ENCODE assay signal across 24 cellular contexts in genomic region chr1:65489481-65489880, GRCh38.
DNase-seq lines count a peak whose midpoint lies in the region; ATAC-seq, FAIRE-seq and TF ChIP-seq lines count a peak whose summit lies in the region.
"Had no signal": no experiment of that assay in that cellular context is flagged by ENCODE, and none has a peak within 500 bp of the region (broad histone marks: within the 10 kb centered on the region; RNA-seq: fewer than 3 reads in every experiment).

No MANE protein-coding gene starts in this region.

- BruUV-seq in MCF 10A (replicated peaks; lab: Mats Ljungman, UMichigan) = no TSS peak

- H3K4me3 Mint-ChIP-seq in MCF 10A (ENCODE audit: unreplicated experiment) (no peak overlapping the region), osteocyte (ENCODE audit: unreplicated experiment) (no peak overlapping the region)
- H3K4me3 Mint-ChIP-seq in activated naive CD8-positive, alpha-beta T cell treated with anti-CD3 and anti-CD28 coated beads for 36 hours = no peak overlapping the region
- no peak overlapping the region for H3K4me3 Mint-ChIP-seq in CD4-positive, alpha-beta T cell
- H3K4me3 Mint-ChIP-seq: CD14-positive monocyte; CD4-positive, alpha-beta memory T cell; GM23338; HFFc6 had no signal

- TF ChIP-seq POLR2A in breast epithelium (IDR thresholded peaks at IDR 0.05) (no peak), H54 (IDR thresholded peaks at IDR 0.05; ENCODE audit: low read depth, low read length) (no peak)

- no peak for TF ChIP-seq CTCF in MCF 10A (IDR thresholded peaks at IDR 0.05; ENCODE audit: unreplicated experiment)
- no peak for TF ChIP-seq CTCF in breast epithelium (IDR thresholded peaks at IDR 0.05)
- TF ChIP-seq CTCF in osteocyte (IDR thresholded peaks at IDR 0.05) = no peak
- TF ChIP-seq CTCF in smooth muscle cell (IDR thresholded peaks at IDR 0.05; ENCODE audit: borderline replicate concordance, insufficient read depth, poor library complexity, severe bottlenecking) = no peak
- no peak for TF ChIP-seq CTCF in CD4-positive, alpha-beta T cell (IDR thresholded peaks at IDR 0.05)

- H3K36me3 ChIP-seq in breast epithelium (no peaks in the 10 kb centered on the region), smooth muscle cell (ENCODE audit: low read depth) (no peaks in the 10 kb centered on the region)
- H3K36me3 ChIP-seq: BE2C; BLaER1 treated with 17β-estradiol and CSF1 and Interleukin-3, amounts not matched to agents 10 nM and 100 nM; HAP-1 had no signal

- H3K4me1 Mint-ChIP-seq in MCF 10A (ENCODE audit: insufficient read depth, unreplicated experiment) = no peaks in the 10 kb centered on the region
- H3K4me1 Mint-ChIP-seq in osteocyte (ENCODE audit: unreplicated experiment) = peaks cover 43% of the 10 kb centered on the region
- H3K4me1 Mint-ChIP-seq in activated naive CD8-positive, alpha-beta T cell treated with anti-CD3 and anti-CD28 coated beads for 36 hours = no peaks in the 10 kb centered on the region
- H3K4me1 Mint-ChIP-seq in CD4-positive, alpha-beta T cell (ENCODE audit: low read depth) = no peaks in the 10 kb centered on the region
- H3K4me1 Mint-ChIP-seq: CD14-positive monocyte; CD4-positive, alpha-beta memory T cell; GM23338 had no signal

- H3K27me3 ChIP-seq in breast epithelium (no peaks in the 10 kb centered on the region), smooth muscle cell (ENCODE audit: low read depth) (no peaks in the 10 kb centered on the region)
- no peaks in the 10 kb centered on the region for H3K27me3 ChIP-seq in CD4-positive, alpha-beta T cell (ENCODE audit: control insufficient read depth, insufficient read depth, low read length)
- H3K27me3 ChIP-seq: BE2C; BLaER1 treated with 17β-estradiol and CSF1 and Interleukin-3, amounts not matched to agents 10 nM and 100 nM had no signal

- H3K9me3 ChIP-seq in breast epithelium (no peaks in the 10 kb centered on the region), smooth muscle cell (replicated peaks; ENCODE audit: low read depth) (no peaks in the 10 kb centered on the region)
- no peaks in the 10 kb centered on the region for H3K9me3 ChIP-seq in CD4-positive, alpha-beta T cell (ENCODE audit: control insufficient read depth, low read length)
- H3K9me3 ChIP-seq: BE2C; BLaER1 treated with 17β-estradiol and CSF1 and Interleukin-3, amounts not matched to agents 10 nM and 100 nM; HAP-1 had no signal

- H4K20me1 ChIP-seq in smooth muscle cell (ENCODE audit: low read depth) = no peaks in the 10 kb centered on the region
- H4K20me1 ChIP-seq: BLaER1 treated with 17β-estradiol and CSF1 and Interleukin-3, amounts not matched to agents 10 nM and 100 nM had no signal

- H3K9ac ChIP-seq in smooth muscle cell (ENCODE audit: low read depth) = no peak overlapping the region
- H3K9ac ChIP-seq: BLaER1 treated with 17β-estradiol and CSF1 and Interleukin-3, amounts not matched to agents 10 nM and 100 nM had no signal

- H3K27me3 Mint-ChIP-seq in MCF 10A (ENCODE audit: insufficient read depth, unreplicated experiment) (no peaks in the 10 kb centered on the region), osteocyte (ENCODE audit: unreplicated experiment) (no peaks in the 10 kb centered on the region)
- H3K27me3 Mint-ChIP-seq in activated naive CD8-positive, alpha-beta T cell treated with anti-CD3 and anti-CD28 coated beads for 36 hours = no peaks in the 10 kb centered on the region
- H3K27me3 Mint-ChIP-seq in CD4-positive, alpha-beta T cell = no peaks in the 10 kb centered on the region

- no peak overlapping the region for H3K27ac ChIP-seq in breast epithelium
- H3K27ac ChIP-seq in smooth muscle cell (ENCODE audit: low read depth) = peak overlapping the region; percentile 17
- no peak overlapping the region for H3K27ac ChIP-seq in CD4-positive, alpha-beta T cell (ENCODE audit: low read depth, low read length)
- H3K27ac ChIP-seq: 22Rv1; BLaER1 treated with 17β-estradiol and CSF1 and Interleukin-3, amounts not matched to agents 10 nM and 100 nM had no signal

- H3K27ac Mint-ChIP-seq in MCF 10A (ENCODE audit: low read depth, unreplicated experiment) (peak overlapping the region; percentile 29), osteocyte (ENCODE audit: unreplicated experiment) (peak overlapping the region; percentile 81)
- H3K27ac Mint-ChIP-seq in activated naive CD8-positive, alpha-beta T cell treated with anti-CD3 and anti-CD28 coated beads for 36 hours = no peak overlapping the region
- H3K27ac Mint-ChIP-seq in CD4-positive, alpha-beta T cell = no peak overlapping the region
- H3K27ac Mint-ChIP-seq: CD14-positive monocyte; CD4-positive, alpha-beta memory T cell; GM23338; HFFc6 had no signal

- no peaks in the 10 kb centered on the region for H3K4me1 ChIP-seq in breast epithelium
- H3K4me1 ChIP-seq in smooth muscle cell (ENCODE audit: low read depth) = no peaks in the 10 kb centered on the region
- H3K4me1 ChIP-seq: BE2C, HAP-1 had no signal

- ATAC-seq in CD4-positive, alpha-beta T cell (ENCODE audit: poor library complexity) = no peak
- ATAC-seq: GM23338 had no signal

- H3K79me2 ChIP-seq in smooth muscle cell (ENCODE audit: low read depth) = no peaks in the 10 kb centered on the region

- intact Hi-C loops in MCF 10A (cut with micrococcal nuclease) = no loop called here
- intact Hi-C loops in breast epithelium (cut with DNase I; ENCODE audit: low total_unique reads) = no loop called here
- intact Hi-C loops in CD4-positive, alpha-beta T cell (cut with DNase I, micrococcal nuclease) = no loop called here

- H3K4me3 ChIP-seq in breast epithelium (no peak overlapping the region), smooth muscle cell (no peak overlapping the region)
- H3K4me3 ChIP-seq: BLaER1 treated with 17β-estradiol and CSF1 and Interleukin-3, amounts not matched to agents 10 nM and 100 nM; GM23338; HAP-1 had no signal

- no peaks in the 10 kb centered on the region for H3K9me3 Mint-ChIP-seq in MCF 10A (ENCODE audit: unreplicated experiment)
- H3K9me3 Mint-ChIP-seq in osteocyte (ENCODE audit: unreplicated experiment) = no peaks in the 10 kb centered on the region
- H3K9me3 Mint-ChIP-seq in activated naive CD8-positive, alpha-beta T cell treated with anti-CD3 and anti-CD28 coated beads for 36 hours = no peaks in the 10 kb centered on the region
- H3K9me3 Mint-ChIP-seq in CD4-positive, alpha-beta T cell = no peaks in the 10 kb centered on the region
- H3K9me3 Mint-ChIP-seq: GM23338, HFFc6 had no signal

- no peak for FAIRE-seq in H54 (lab: Jason Lieb, UNC)
- FAIRE-seq: A204.1, GM12891, GM18507 had no signal

- POLR2A ChIA-PET in MCF 10A (lab: Yijun Ruan, JAX) = no interaction called here
- POLR2A ChIA-PET in CD4-positive, alpha-beta T cell (lab: Charles Lee) = interaction anchor here (1.0 kb wide), 1 partner anchor 14 kb away, joined by 3 read pairs; no protein-coding TSS in a partner anchor

- H3K36me3 Mint-ChIP-seq in MCF 10A (ENCODE audit: insufficient read depth, unreplicated experiment) (no peaks in the 10 kb centered on the region), osteocyte (ENCODE audit: unreplicated experiment) (no peaks in the 10 kb centered on the region)
- H3K36me3 Mint-ChIP-seq in activated naive CD8-positive, alpha-beta T cell treated with anti-CD3 and anti-CD28 coated beads for 36 hours = no peaks in the 10 kb centered on the region
- H3K36me3 Mint-ChIP-seq in CD4-positive, alpha-beta T cell (ENCODE audit: low read depth) = no peaks in the 10 kb centered on the region
- H3K36me3 Mint-ChIP-seq: CD14-positive monocyte had no signal

- H2AFZ ChIP-seq in smooth muscle cell (ENCODE audit: low read depth) = no peak overlapping the region
- H2AFZ ChIP-seq: GM23338 had no signal

- H3K4me2 ChIP-seq in smooth muscle cell = peak overlapping the region; percentile 18
- H3K4me2 ChIP-seq: BLaER1 treated with 17β-estradiol and CSF1 and Interleukin-3, amounts not matched to agents 10 nM and 100 nM; GM23338 had no signal

- DNase-seq in MCF 10A (ENCODE audit: unreplicated experiment) = no peak
- DNase-seq in breast epithelium (ENCODE audit: low spot score in 2 of 2) = no peak
- DNase-seq in osteocyte (ENCODE audit: extremely low spot score, unreplicated experiment) = no peak
- DNase-seq in smooth muscle cell (lab: John Stamatoyannopoulos, UW; ENCODE audit: unreplicated experiment) = no peak
- DNase-seq in H54 (ENCODE audit: insufficient read length, low spot score) = no peak
- DNase-seq in activated naive CD8-positive, alpha-beta T cell treated with anti-CD3 and anti-CD28 coated beads for 36 hours = no peak
- no peak for DNase-seq in CD4-positive, alpha-beta T cell
- DNase-seq: AML-193; BE2C; Calu3; CD4-positive, alpha-beta memory T cell; COR-L47; DMS53; DMS79 treated with DMSO at 0.1 percent for 48 hours; GF-D8; HFFc6 had no signal

- H3F3A ChIP-seq in smooth muscle cell (ENCODE audit: low read depth) = no peaks in the 10 kb centered on the region

- CTCF ChIA-PET in MCF 10A (lab: Yijun Ruan, JAX) = interaction anchor here (0.6 kb wide), 1 partner anchor 253 kb away, joined by 3 read pairs; no protein-coding TSS in a partner anchor
- CTCF ChIA-PET in CD4-positive, alpha-beta T cell (lab: Charles Lee) = no interaction called here

Comparison
In these comparisons a context has a peak if more than half of its experiments do, and no peak if none do; other contexts are left out.
1. H3K27ac Mint-ChIP-seq: peak in MCF 10A (single experiment) and osteocyte (single experiment); none in activated naive CD8-positive, alpha-beta T cell treated with anti-CD3 and anti-CD28 coated beads for 36 hours (single experiment) and CD4-positive, alpha-beta T cell (single experiment).